In the genomic region with DNA sequence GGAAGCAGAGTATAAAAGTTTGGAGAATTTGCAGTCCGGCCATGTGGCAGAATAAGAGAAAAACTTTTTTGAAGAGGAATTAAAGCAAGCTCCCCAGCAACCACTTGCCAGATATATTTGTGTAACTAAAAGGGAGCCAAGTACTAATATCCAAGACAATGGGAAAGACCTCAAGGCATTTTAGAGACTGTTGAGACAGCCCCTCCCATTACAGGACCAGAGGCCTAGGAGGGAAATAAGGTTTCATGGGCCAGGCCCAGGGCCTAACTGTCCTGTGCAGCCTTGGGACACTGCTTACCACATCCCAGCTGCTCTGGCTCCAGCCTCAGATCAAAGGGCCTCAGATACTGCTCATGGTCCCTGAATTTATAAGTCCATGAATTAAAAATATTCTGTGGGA, we compare ENCODE assay signal across 1 cellular context.
TF ChIP-seq lines count a peak whose summit lies in the region.

No MANE protein-coding gene starts in this region.

TF ChIP-seq in GM23338, 12 proteins besides CTCF, POLR2A, EP300 and RAD21 (continued from another document):
- no peak for TF ChIP-seq EZH2phosphoT487 (IDR thresholded peaks at IDR 0.05; ENCODE audit: unreplicated experiment)
